In the genomic region with DNA sequence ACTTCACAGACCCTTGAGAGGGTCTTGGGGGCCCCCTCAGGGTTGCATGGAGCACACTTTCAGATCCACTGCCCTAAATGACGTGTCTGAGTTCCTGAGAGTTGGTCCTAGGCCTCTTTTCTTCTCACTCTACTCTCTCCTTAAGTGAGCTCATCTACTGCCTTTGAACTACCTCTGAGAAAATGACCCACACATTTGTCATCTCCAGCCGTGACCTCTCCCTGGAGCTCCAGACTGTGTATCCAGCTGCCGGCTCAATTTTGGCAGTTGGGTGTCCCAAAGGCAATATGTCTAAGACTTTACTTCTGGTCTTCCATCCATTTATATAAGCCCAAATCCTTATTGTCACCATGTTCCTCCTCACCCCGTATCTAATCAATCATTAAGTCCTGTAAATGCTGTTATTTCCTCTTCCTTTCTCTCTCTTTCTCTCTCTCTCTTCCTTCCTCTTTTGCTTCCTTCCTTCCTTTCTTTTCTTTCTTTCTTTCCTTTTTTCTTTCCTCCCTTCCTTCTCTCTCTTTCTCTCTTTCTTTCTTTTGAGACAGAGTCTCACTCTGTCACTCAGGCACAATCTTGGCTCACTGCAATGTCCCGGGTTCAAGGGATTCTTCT, we compare ENCODE assay signal across 1 cellular context.
A peak's percentile ranks its signal among the peaks of the same experiment; 100 is the strongest.
TF ChIP-seq lines count a peak whose summit lies in the region.

No MANE protein-coding gene starts in this region.

TF ChIP-seq in K562, 482 proteins besides CTCF, POLR2A, EP300 and RAD21 (continued from another document):
- TF ChIP-seq PKNOX1 (IDR thresholded peaks at IDR 0.05) (peak; percentile 16; the same call in 1 of the 2 replicates), TCF3 (CRISPR knock-in tag; IDR thresholded peaks at IDR 0.05) (no peak)
